1 cellular context compared by ENCODE assay signal in the genomic region with DNA sequence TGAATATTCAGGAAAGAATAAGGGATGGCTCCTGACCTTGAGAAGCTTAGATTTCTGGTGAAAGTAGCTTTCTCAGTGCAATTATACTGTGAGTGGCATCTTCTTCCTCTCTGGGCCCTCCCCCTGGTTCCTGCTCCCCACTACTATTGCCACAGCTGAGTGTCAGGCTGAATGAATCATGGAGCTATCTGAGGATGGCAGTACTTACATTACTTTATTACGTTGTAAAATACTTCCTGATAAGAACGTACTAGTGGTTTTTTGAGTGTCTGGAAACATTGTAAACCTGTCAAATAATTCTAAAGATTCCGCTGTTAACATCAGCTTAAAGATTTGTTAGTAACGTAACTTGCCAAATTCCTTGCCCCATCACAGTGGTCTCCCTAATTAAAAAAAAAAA.
TF ChIP-seq lines count a peak whose summit lies in the region.

No MANE protein-coding gene starts in this region.

TF ChIP-seq in HEK293T, 16 proteins besides CTCF, POLR2A, EP300 and RAD21 (continued from another document):
- TF ChIP-seq L3MBTL2 (conservative IDR thresholded peaks at IDR 0.05) = no peak
- TF ChIP-seq FOXA1 (IDR thresholded peaks at IDR 0.05) = 0 out of 2 replicates have a peak, but pooled peaks have one; percentile 48
